ENCODE assay signal across 1 cellular context in genomic region chr17:39653662-39654331, GRCh38.
TF ChIP-seq lines count a peak whose summit lies in the region.

No MANE protein-coding gene starts in this region.

TF ChIP-seq in HepG2, 621 proteins besides CTCF, POLR2A, EP300 and RAD21 (continued from another document and continues in another):
- TF ChIP-seq ZNF770 (CRISPR knock-in tag; IDR thresholded peaks at IDR 0.05) (no peak), ZNF672 (CRISPR knock-in tag; IDR thresholded peaks at IDR 0.05) (no peak), SAFB2 (CRISPR knock-in tag; IDR thresholded peaks at IDR 0.05; ENCODE audit: borderline replicate concordance, low read depth) (no peak), ZNF768 (CRISPR knock-in tag; IDR thresholded peaks at IDR 0.05) (peak; percentile 47; the same call in 1 of the 2 replicates), GTF3A (CRISPR knock-in tag; conservative IDR thresholded peaks at IDR 0.05) (no peak), MAFG (CRISPR knock-in tag; IDR thresholded peaks at IDR 0.05) (no peak), PPARG (CRISPR knock-in tag; conservative IDR thresholded peaks at IDR 0.05) (peak; percentile 71), NFE2L2 (IDR thresholded peaks at IDR 0.05; ENCODE audit: low read length) (no peak), CBX1 (IDR thresholded peaks at IDR 0.05; ENCODE audit: low read depth) (no peak), SP2 (CRISPR knock-in tag; IDR thresholded peaks at IDR 0.05) (no peak), RCOR2 (CRISPR knock-in tag; IDR thresholded peaks at IDR 0.05) (peak; percentile 46; the same call in 1 of the 2 replicates), SMC3 (IDR thresholded peaks at IDR 0.05; ENCODE audit: low read length) (peak; percentile 67), ATAD3A (CRISPR knock-in tag; IDR thresholded peaks at IDR 0.05) (no peak), PRDM4 (CRISPR knock-in tag; IDR thresholded peaks at IDR 0.05; ENCODE audit: borderline replicate concordance) (no peak), PTBP1 (IDR thresholded peaks at IDR 0.05; ENCODE audit: low read depth, low read length, poor library complexity, severe bottlenecking) (no peak), SP140L (CRISPR knock-in tag; IDR thresholded peaks at IDR 0.05; ENCODE audit: borderline replicate concordance) (no peak), ZZZ3 (CRISPR knock-in tag; IDR thresholded peaks at IDR 0.05; ENCODE audit: borderline replicate concordance) (no peak), ZNF567 (CRISPR knock-in tag; IDR thresholded peaks at IDR 0.05; ENCODE audit: borderline replicate concordance) (no peak), ZNF614 (CRISPR knock-in tag; IDR thresholded peaks at IDR 0.05; ENCODE audit: borderline replicate concordance) (peak; percentile 46; the same call in 1 of the 2 replicates), HDAC2 (CRISPR knock-in tag; IDR thresholded peaks at IDR 0.05) (peak; percentile 38; the same call in 1 of the 2 replicates), RXRA (CRISPR knock-in tag; IDR thresholded peaks at IDR 0.05) (peak; percentile 95), RBFOX2 (IDR thresholded peaks at IDR 0.05; ENCODE audit: low read depth, low read length) (no peak), KLF16 (CRISPR knock-in tag; IDR thresholded peaks at IDR 0.05) (no peak), PAWR (CRISPR knock-in tag; IDR thresholded peaks at IDR 0.05; ENCODE audit: borderline replicate concordance) (no peak), BATF2 (CRISPR knock-in tag; IDR thresholded peaks at IDR 0.05) (no peak), ZNF570 (CRISPR knock-in tag; IDR thresholded peaks at IDR 0.05; ENCODE audit: borderline replicate concordance) (no peak), GPN1 (CRISPR knock-in tag; IDR thresholded peaks at IDR 0.05; ENCODE audit: borderline replicate concordance) (no peak), ZSCAN9 (CRISPR knock-in tag; IDR thresholded peaks at IDR 0.05; ENCODE audit: borderline replicate concordance) (peak; percentile 67; the same call in 1 of the 2 replicates), ZNF441 (CRISPR knock-in tag; IDR thresholded peaks at IDR 0.05; ENCODE audit: borderline replicate concordance) (no peak), BHLHE40 (IDR thresholded peaks at IDR 0.05; ENCODE audit: low read length) (peak; percentile 42; the same call in 1 of the 2 replicates), ZBTB14 (CRISPR knock-in tag; IDR thresholded peaks at IDR 0.05) (no peak), HNRNPL (IDR thresholded peaks at IDR 0.05; ENCODE audit: low read depth, low read length) (no peak), NR2C2 (CRISPR knock-in tag; IDR thresholded peaks at IDR 0.05; ENCODE audit: borderline replicate concordance) (peak; percentile 91), ZNF274 (CRISPR knock-in tag; IDR thresholded peaks at IDR 0.05) (no peak), NFE2L1 (CRISPR knock-in tag; IDR thresholded peaks at IDR 0.05; ENCODE audit: borderline replicate concordance) (no peak)
- TF ChIP-seq, protein P1, sequence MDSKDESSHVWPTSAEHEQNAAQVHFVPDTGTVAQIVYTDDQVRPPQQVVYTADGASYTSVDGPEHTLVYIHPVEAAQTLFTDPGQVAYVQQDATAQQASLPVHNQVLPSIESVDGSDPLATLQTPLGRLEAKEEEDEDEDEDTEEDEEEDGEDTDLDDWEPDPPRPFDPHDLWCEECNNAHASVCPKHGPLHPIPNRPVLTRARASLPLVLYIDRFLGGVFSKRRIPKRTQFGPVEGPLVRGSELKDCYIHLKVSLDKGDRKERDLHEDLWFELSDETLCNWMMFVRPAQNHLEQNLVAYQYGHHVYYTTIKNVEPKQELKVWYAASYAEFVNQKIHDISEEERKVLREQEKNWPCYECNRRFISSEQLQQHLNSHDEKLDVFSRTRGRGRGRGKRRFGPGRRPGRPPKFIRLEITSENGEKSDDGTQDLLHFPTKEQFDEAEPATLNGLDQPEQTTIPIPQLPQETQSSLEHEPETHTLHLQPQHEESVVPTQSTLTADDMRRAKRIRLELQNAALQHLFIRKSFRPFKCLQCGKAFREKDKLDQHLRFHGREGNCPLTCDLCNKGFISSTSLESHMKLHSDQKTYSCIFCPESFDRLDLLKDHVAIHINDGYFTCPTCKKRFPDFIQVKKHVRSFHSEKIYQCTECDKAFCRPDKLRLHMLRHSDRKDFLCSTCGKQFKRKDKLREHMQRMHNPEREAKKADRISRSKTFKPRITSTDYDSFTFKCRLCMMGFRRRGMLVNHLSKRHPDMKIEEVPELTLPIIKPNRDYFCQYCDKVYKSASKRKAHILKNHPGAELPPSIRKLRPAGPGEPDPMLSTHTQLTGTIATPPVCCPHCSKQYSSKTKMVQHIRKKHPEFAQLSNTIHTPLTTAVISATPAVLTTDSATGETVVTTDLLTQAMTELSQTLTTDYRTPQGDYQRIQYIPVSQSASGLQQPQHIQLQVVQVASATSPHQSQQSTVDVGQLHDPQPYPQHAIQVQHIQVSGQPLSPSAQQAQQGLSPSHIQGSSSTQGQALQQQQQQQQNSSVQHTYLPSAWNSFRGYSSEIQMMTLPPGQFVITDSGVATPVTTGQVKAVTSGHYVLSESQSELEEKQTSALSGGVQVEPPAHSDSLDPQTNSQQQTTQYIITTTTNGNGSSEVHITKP (CRISPR knock-in tag; IDR thresholded peaks at IDR 0.05; ENCODE audit: low read depth): no peak
- TF ChIP-seq, protein P2, sequence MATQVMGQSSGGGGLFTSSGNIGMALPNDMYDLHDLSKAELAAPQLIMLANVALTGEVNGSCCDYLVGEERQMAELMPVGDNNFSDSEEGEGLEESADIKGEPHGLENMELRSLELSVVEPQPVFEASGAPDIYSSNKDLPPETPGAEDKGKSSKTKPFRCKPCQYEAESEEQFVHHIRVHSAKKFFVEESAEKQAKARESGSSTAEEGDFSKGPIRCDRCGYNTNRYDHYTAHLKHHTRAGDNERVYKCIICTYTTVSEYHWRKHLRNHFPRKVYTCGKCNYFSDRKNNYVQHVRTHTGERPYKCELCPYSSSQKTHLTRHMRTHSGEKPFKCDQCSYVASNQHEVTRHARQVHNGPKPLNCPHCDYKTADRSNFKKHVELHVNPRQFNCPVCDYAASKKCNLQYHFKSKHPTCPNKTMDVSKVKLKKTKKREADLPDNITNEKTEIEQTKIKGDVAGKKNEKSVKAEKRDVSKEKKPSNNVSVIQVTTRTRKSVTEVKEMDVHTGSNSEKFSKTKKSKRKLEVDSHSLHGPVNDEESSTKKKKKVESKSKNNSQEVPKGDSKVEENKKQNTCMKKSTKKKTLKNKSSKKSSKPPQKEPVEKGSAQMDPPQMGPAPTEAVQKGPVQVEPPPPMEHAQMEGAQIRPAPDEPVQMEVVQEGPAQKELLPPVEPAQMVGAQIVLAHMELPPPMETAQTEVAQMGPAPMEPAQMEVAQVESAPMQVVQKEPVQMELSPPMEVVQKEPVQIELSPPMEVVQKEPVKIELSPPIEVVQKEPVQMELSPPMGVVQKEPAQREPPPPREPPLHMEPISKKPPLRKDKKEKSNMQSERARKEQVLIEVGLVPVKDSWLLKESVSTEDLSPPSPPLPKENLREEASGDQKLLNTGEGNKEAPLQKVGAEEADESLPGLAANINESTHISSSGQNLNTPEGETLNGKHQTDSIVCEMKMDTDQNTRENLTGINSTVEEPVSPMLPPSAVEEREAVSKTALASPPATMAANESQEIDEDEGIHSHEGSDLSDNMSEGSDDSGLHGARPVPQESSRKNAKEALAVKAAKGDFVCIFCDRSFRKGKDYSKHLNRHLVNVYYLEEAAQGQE (IDR thresholded peaks at IDR 0.05; ENCODE audit: borderline replicate concordance in 1 of 2, low read depth in 1 of 2, low read length in 2 of 2): no peak
- TF ChIP-seq, protein P3, sequence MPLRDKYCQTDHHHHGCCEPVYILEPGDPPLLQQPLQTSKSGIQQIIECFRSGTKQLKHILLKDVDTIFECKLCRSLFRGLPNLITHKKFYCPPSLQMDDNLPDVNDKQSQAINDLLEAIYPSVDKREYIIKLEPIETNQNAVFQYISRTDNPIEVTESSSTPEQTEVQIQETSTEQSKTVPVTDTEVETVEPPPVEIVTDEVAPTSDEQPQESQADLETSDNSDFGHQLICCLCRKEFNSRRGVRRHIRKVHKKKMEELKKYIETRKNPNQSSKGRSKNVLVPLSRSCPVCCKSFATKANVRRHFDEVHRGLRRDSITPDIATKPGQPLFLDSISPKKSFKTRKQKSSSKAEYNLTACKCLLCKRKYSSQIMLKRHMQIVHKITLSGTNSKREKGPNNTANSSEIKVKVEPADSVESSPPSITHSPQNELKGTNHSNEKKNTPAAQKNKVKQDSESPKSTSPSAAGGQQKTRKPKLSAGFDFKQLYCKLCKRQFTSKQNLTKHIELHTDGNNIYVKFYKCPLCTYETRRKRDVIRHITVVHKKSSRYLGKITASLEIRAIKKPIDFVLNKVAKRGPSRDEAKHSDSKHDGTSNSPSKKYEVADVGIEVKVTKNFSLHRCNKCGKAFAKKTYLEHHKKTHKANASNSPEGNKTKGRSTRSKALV (CRISPR knock-in tag; IDR thresholded peaks at IDR 0.05): no peak
- TF ChIP-seq, protein P4, sequence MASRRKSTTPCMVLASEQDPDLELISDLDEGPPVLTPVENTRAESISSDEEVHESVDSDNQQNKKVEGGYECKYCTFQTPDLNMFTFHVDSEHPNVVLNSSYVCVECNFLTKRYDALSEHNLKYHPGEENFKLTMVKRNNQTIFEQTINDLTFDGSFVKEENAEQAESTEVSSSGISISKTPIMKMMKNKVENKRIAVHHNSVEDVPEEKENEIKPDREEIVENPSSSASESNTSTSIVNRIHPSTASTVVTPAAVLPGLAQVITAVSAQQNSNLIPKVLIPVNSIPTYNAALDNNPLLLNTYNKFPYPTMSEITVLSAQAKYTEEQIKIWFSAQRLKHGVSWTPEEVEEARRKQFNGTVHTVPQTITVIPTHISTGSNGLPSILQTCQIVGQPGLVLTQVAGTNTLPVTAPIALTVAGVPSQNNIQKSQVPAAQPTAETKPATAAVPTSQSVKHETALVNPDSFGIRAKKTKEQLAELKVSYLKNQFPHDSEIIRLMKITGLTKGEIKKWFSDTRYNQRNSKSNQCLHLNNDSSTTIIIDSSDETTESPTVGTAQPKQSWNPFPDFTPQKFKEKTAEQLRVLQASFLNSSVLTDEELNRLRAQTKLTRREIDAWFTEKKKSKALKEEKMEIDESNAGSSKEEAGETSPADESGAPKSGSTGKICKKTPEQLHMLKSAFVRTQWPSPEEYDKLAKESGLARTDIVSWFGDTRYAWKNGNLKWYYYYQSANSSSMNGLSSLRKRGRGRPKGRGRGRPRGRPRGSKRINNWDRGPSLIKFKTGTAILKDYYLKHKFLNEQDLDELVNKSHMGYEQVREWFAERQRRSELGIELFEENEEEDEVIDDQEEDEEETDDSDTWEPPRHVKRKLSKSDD (CRISPR knock-in tag; IDR thresholded peaks at IDR 0.05; ENCODE audit: low read depth): no peak
- TF ChIP-seq, protein P5, sequence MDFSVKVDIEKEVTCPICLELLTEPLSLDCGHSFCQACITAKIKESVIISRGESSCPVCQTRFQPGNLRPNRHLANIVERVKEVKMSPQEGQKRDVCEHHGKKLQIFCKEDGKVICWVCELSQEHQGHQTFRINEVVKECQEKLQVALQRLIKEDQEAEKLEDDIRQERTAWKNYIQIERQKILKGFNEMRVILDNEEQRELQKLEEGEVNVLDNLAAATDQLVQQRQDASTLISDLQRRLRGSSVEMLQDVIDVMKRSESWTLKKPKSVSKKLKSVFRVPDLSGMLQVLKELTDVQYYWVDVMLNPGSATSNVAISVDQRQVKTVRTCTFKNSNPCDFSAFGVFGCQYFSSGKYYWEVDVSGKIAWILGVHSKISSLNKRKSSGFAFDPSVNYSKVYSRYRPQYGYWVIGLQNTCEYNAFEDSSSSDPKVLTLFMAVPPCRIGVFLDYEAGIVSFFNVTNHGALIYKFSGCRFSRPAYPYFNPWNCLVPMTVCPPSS (IDR thresholded peaks at IDR 0.05): no peak
